In genomic region chr1:158819461-158820443, GRCh38 we compare ENCODE assay signal across 9 cellular contexts. TPM values are rescaled to one million over a fixed set of nuclear protein-coding genes. Genes with fewer than 3 reads are reported as not detected.
DNase-seq lines count a peak whose midpoint lies in the region; ATAC-seq and TF ChIP-seq lines count a peak whose summit lies in the region.
"Had no signal": no experiment of that assay in that cellular context is flagged by ENCODE, and none has a peak within 500 bp of the region (broad histone marks: within the 10 kb centered on the region; RNA-seq: fewer than 3 reads in every experiment).

No MANE protein-coding gene starts in this region.

- H3K4me1 Mint-ChIP-seq in activated naive CD8-positive, alpha-beta T cell treated with anti-CD3 and anti-CD28 coated beads, Interleukin-2, amount 50 U/mL, for 24 hours: peaks cover 15% of the 10 kb centered on the region
- peaks cover 4% of the 10 kb centered on the region for H3K4me1 Mint-ChIP-seq in activated naive CD8-positive, alpha-beta T cell treated with anti-CD3 and anti-CD28 coated beads for 36 hours
- H3K4me1 Mint-ChIP-seq in activated naive CD4-positive, alpha-beta T cell treated with anti-CD3 and anti-CD28 coated beads, Interleukin-2, amount 50 U/mL, for 24 hours: peaks cover 20% of the 10 kb centered on the region
- H3K4me1 Mint-ChIP-seq in type B pancreatic cell (ENCODE audit: unreplicated experiment): no peaks in the 10 kb centered on the region

- H3K27me3 Mint-ChIP-seq in activated naive CD8-positive, alpha-beta T cell treated with anti-CD3 and anti-CD28 coated beads, Interleukin-2, amount 50 U/mL, for 24 hours: peaks cover 2% of the 10 kb centered on the region
- H3K27me3 Mint-ChIP-seq in activated naive CD8-positive, alpha-beta T cell treated with anti-CD3 and anti-CD28 coated beads for 36 hours: peaks cover 13% of the 10 kb centered on the region
- peaks cover 8% of the 10 kb centered on the region for H3K27me3 Mint-ChIP-seq in activated naive CD4-positive, alpha-beta T cell treated with anti-CD3 and anti-CD28 coated beads, Interleukin-2, amount 50 U/mL, for 24 hours
- H3K27me3 Mint-ChIP-seq in type B pancreatic cell: no peaks in the 10 kb centered on the region

- no peak for TF ChIP-seq CTCF in type B pancreatic cell (conservative IDR thresholded peaks at IDR 0.05)

- no peaks in the 10 kb centered on the region for H3K36me3 Mint-ChIP-seq in activated naive CD8-positive, alpha-beta T cell treated with anti-CD3 and anti-CD28 coated beads, Interleukin-2, amount 50 U/mL, for 24 hours (ENCODE audit: low read depth)
- no peaks in the 10 kb centered on the region for H3K36me3 Mint-ChIP-seq in activated naive CD8-positive, alpha-beta T cell treated with anti-CD3 and anti-CD28 coated beads for 36 hours
- no peaks in the 10 kb centered on the region for H3K36me3 Mint-ChIP-seq in activated naive CD4-positive, alpha-beta T cell treated with anti-CD3 and anti-CD28 coated beads, Interleukin-2, amount 50 U/mL, for 24 hours
- H3K36me3 Mint-ChIP-seq in type B pancreatic cell: no peaks in the 10 kb centered on the region

- peak overlapping the region; percentile 37 for H3K27ac Mint-ChIP-seq in activated naive CD8-positive, alpha-beta T cell treated with anti-CD3 and anti-CD28 coated beads, Interleukin-2, amount 50 U/mL, for 24 hours
- no peak overlapping the region for H3K27ac Mint-ChIP-seq in activated naive CD8-positive, alpha-beta T cell treated with anti-CD3 and anti-CD28 coated beads for 36 hours
- peak overlapping the region; percentile 6 for H3K27ac Mint-ChIP-seq in activated naive CD4-positive, alpha-beta T cell treated with anti-CD3 and anti-CD28 coated beads, Interleukin-2, amount 50 U/mL, for 24 hours
- peak overlapping the region; percentile 96 for H3K27ac Mint-ChIP-seq in type B pancreatic cell

- DNase-seq in activated naive CD8-positive, alpha-beta T cell treated with anti-CD3 and anti-CD28 coated beads, Interleukin-2, amount 50 U/mL, for 24 hours: no peak
- no peak for DNase-seq in activated naive CD8-positive, alpha-beta T cell treated with anti-CD3 and anti-CD28 coated beads for 36 hours
- no peak for DNase-seq in type B pancreatic cell (ENCODE audit: extremely low spot score, unreplicated experiment)
- DNase-seq in NCI-H2227 treated with DMSO at 0.1 percent for 48 hours (lab: John Stamatoyannopoulos, UW): no peak
- DNase-seq in occipital lobe (lab: John Stamatoyannopoulos, UW): no peak
- DNase-seq: left ventricle myocardium superior had no signal

- ATAC-seq in activated naive CD8-positive, alpha-beta T cell treated with anti-CD3 and anti-CD28 coated beads, Interleukin-2, amount 50 U/mL, for 24 hours: peak; percentile 88
- peak; percentile 85 for ATAC-seq in HG03442 (IDR thresholded peaks at IDR 0.05; ENCODE audit: unreplicated experiment)
- no peak for ATAC-seq in HG03045 (IDR thresholded peaks at IDR 0.05; ENCODE audit: unreplicated experiment)
- ATAC-seq: left ventricle myocardium superior had no signal

- no peaks in the 10 kb centered on the region for H3K9me3 Mint-ChIP-seq in activated naive CD8-positive, alpha-beta T cell treated with anti-CD3 and anti-CD28 coated beads, Interleukin-2, amount 50 U/mL, for 24 hours
- no peaks in the 10 kb centered on the region for H3K9me3 Mint-ChIP-seq in activated naive CD8-positive, alpha-beta T cell treated with anti-CD3 and anti-CD28 coated beads for 36 hours
- H3K9me3 Mint-ChIP-seq in activated naive CD4-positive, alpha-beta T cell treated with anti-CD3 and anti-CD28 coated beads, Interleukin-2, amount 50 U/mL, for 24 hours: no peaks in the 10 kb centered on the region
- H3K9me3 Mint-ChIP-seq in type B pancreatic cell: no peaks in the 10 kb centered on the region

- H3K4me3 Mint-ChIP-seq in activated naive CD8-positive, alpha-beta T cell treated with anti-CD3 and anti-CD28 coated beads, Interleukin-2, amount 50 U/mL, for 24 hours: no peak overlapping the region
- H3K4me3 Mint-ChIP-seq in activated naive CD8-positive, alpha-beta T cell treated with anti-CD3 and anti-CD28 coated beads for 36 hours: no peak overlapping the region
- no peak overlapping the region for H3K4me3 Mint-ChIP-seq in activated naive CD4-positive, alpha-beta T cell treated with anti-CD3 and anti-CD28 coated beads, Interleukin-2, amount 50 U/mL, for 24 hours
- H3K4me3 Mint-ChIP-seq in type B pancreatic cell: peak overlapping the region; percentile 62

RNA-seq across cellular contexts. Expression of gene MNDA, which starts 11.4 kb away (rescaled TPM):
- total RNA-seq in activated naive CD8-positive, alpha-beta T cell treated with anti-CD3 and anti-CD28 coated beads for 36 hours: under 1 TPM in 1 of 2 experiments, not detected in 1; 0.20 TPM
- total RNA-seq in type B pancreatic cell (ENCODE audit: low replicate concordance): not detected in 2 replicates
- 4.2 TPM for total RNA-seq in occipital lobe

RNA-seq across cellular contexts. Expression of gene OR6N2, which starts 38.7 kb away (rescaled TPM):
- total RNA-seq in activated naive CD8-positive, alpha-beta T cell treated with anti-CD3 and anti-CD28 coated beads for 36 hours: not detected
- total RNA-seq in type B pancreatic cell (ENCODE audit: low replicate concordance): not detected in 2 replicates
- not detected for total RNA-seq in occipital lobe
- total RNA-seq: left ventricle myocardium superior had no signal

RNA-seq across cellular contexts. Expression of gene OR6N1, which starts 47.8 kb away (rescaled TPM):
- not detected for total RNA-seq in activated naive CD8-positive, alpha-beta T cell treated with anti-CD3 and anti-CD28 coated beads for 36 hours
- total RNA-seq in type B pancreatic cell (ENCODE audit: low replicate concordance) (not detected in 2 replicates), occipital lobe (not detected)
- total RNA-seq: left ventricle myocardium superior had no signal
